In the genomic region with DNA sequence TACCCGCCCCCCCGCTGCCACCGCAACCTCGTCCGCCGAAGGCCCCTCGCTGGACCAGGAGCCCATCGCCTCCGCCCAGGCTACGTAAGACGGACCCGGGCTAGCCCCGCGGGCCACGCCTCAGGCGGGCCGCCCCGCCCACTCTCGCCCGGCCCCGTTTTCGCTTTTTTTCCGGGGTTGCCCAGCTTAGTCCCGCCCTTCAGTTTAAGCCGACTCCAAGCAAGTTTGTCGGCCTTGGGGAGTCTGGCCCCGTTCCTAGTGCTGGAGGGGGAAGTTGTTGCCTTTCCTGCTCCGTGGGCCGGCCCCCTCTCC, we compare ENCODE assay signal across 8 cellular contexts. TPM values are rescaled to one million over a fixed set of nuclear protein-coding genes. Genes with fewer than 3 reads are reported as not detected.
A peak's percentile ranks its signal among the peaks of the same experiment; 100 is the strongest.
DNase-seq lines count a peak whose midpoint lies in the region; ATAC-seq and TF ChIP-seq lines count a peak whose summit lies in the region.

No MANE protein-coding gene starts in this region.

- peak overlapping the region; percentile 62 for H3K9ac ChIP-seq in mammary epithelial cell (ENCODE audit: insufficient read depth, low read length)

- peaks cover 9% of the 10 kb centered on the region for H3K36me3 ChIP-seq in mammary epithelial cell (ENCODE audit: insufficient read depth, low read length)

- dilution Hi-C loops in mammary epithelial cell (cut with HindIII; ENCODE audit: low sequenced_read_pairs): loop anchor here (5.0 kb wide), 1 partner anchor 36 kb away; no protein-coding TSS in a partner anchor

- H3K79me2 ChIP-seq in mammary epithelial cell (ENCODE audit: insufficient read depth, low read length): peaks cover 41% of the 10 kb centered on the region

- H3K9me3 ChIP-seq in mammary epithelial cell (replicated peaks; ENCODE audit: insufficient read depth, low read length): no peaks in the 10 kb centered on the region

- no peaks in the 10 kb centered on the region for H3K27me3 ChIP-seq in mammary epithelial cell (ENCODE audit: insufficient read depth, low read length)

- peak overlapping the region; percentile 89 for H3K4me3 ChIP-seq in WI38 (ENCODE audit: low read depth, low read length)
- peak overlapping the region; percentile 70 to 84 (median 72) for H3K4me3 ChIP-seq in mammary epithelial cell (replicated peaks in 1 of 3; ENCODE audit: insufficient read depth in 1 of 3, low read depth in 2 of 3, low read length in 3 of 3)

- H4K20me1 ChIP-seq in mammary epithelial cell (ENCODE audit: insufficient read depth, low read length): no peaks in the 10 kb centered on the region

- WGBS in mammary epithelial cell (ENCODE audit: low coverage, missing lambda C conversion rate): under 1% methylated on average over 19 of the region's 29 CpGs

- DNase-seq in NCI-H1436 (lab: John Stamatoyannopoulos, UW): peak; percentile 69
- DNase-seq in NCI-H1436 treated with DMSO at 0.1 percent for 48 hours (lab: John Stamatoyannopoulos, UW): no peak
- peak; percentile 92 for DNase-seq in NCI-H2196 (lab: John Stamatoyannopoulos, UW; ENCODE audit: unreplicated experiment)
- DNase-seq in mammary epithelial cell: peak; percentile 90
- peak; percentile 52 for DNase-seq in inferior parietal cortex (ENCODE audit: extremely low spot score)
- DNase-seq in stimulated activated CD4-positive, alpha-beta T cell treated with anti-CD3 and anti-CD28 coated beads, Interleukin-12 subunit alpha, Interleukin-12 subunit beta, amount 100 ng/mL, for 24 hours (ENCODE audit: low read depth in 2 of 2): peak; percentile 70 to 81

- peak overlapping the region; percentile 86 for H3K4me2 ChIP-seq in mammary epithelial cell (ENCODE audit: insufficient read depth, low read depth, low read length)

- TF ChIP-seq CTCF in WI38 (IDR thresholded peaks at IDR 0.05; ENCODE audit: low read depth, low read length) (no peak), mammary epithelial cell (conservative IDR thresholded peaks at IDR 0.05 in 1 of 2, IDR thresholded peaks at IDR 0.05 in 1 of 2; ENCODE audit: extremely low read depth in 1 of 2, insufficient read depth in 1 of 2, low read depth in 1 of 2, low read length in 2 of 2) (no peak)

- peaks cover 24% of the 10 kb centered on the region for H3K4me1 ChIP-seq in mammary epithelial cell (ENCODE audit: insufficient read depth, low read length)

- peak overlapping the region; percentile 84 for H2AFZ ChIP-seq in mammary epithelial cell (ENCODE audit: low read depth, low read length)

- CTCF ChIA-PET in mammary epithelial cell (lab: Charles Lee; ENCODE audit: low non-redundant PET): interaction anchor here (0.5 kb wide), 1 partner anchor 48 kb away, joined by 12 read pairs; no protein-coding TSS in a partner anchor

- BruUV-seq in mammary epithelial cell (replicated peaks; lab: Mats Ljungman, UMichigan): no TSS peak

- H3K27ac ChIP-seq in mammary epithelial cell (ENCODE audit: insufficient read depth, low read depth, low read length): peak overlapping the region; percentile 55

- intact Hi-C loops in mammary epithelial cell (cut with micrococcal nuclease): loop anchor here (1.0 to 10.0 kb wide), 6 partner anchors 15 to 241 kb away; a partner anchor contains a TSS

- in situ Hi-C loops in mammary epithelial cell (cut with MboI; ENCODE audit: low sequenced_read_pairs in 2 of 2): no loop called here

- ATAC-seq in HG02981 (IDR thresholded peaks at IDR 0.05; ENCODE audit: unreplicated experiment): peak; percentile 34

RNA-seq across cellular contexts. Expression of a gene that starts 3.0 kb away (rescaled TPM):
- 10 to 100 TPM; 22.5 to 33.8 TPM for total RNA-seq in mammary epithelial cell
- polyA plus RNA-seq in mammary epithelial cell: 45.2 TPM
- 18.2 TPM for polyA minus RNA-seq in mammary epithelial cell

RNA-seq across cellular contexts. Expression of a gene that starts 15.0 kb away (rescaled TPM):
- 100 to 1,000 TPM; 180 to 795 TPM for total RNA-seq in mammary epithelial cell
- 859 TPM for polyA plus RNA-seq in mammary epithelial cell
- 653 TPM for polyA minus RNA-seq in mammary epithelial cell

RNA-seq across cellular contexts. Expression of a gene that starts 22.4 kb away (rescaled TPM):
- not detected for total RNA-seq in mammary epithelial cell
- 0.02 TPM for polyA plus RNA-seq in mammary epithelial cell
- polyA minus RNA-seq in mammary epithelial cell: not detected

RNA-seq across cellular contexts. Expression of a gene that starts 46.4 kb away (rescaled TPM):
- 1 to 10 TPM; 1.3 to 4.8 TPM for total RNA-seq in mammary epithelial cell
- polyA plus RNA-seq in mammary epithelial cell: 3.0 TPM
- polyA minus RNA-seq in mammary epithelial cell: 10.3 TPM

RNA-seq across cellular contexts. Expression of a gene that starts 50.4 kb away (rescaled TPM):
- total RNA-seq in mammary epithelial cell: 10 to 100 TPM; 21.5 to 41.5 TPM
- 36.1 TPM for polyA plus RNA-seq in mammary epithelial cell
- polyA minus RNA-seq in mammary epithelial cell: 93.7 TPM
